14 cellular contexts compared by ENCODE assay signal in genomic region chr1:240199758-240200655, GRCh38.
"Had no signal": no experiment of that assay in that cellular context is flagged by ENCODE, and none has a peak within 500 bp of the region (broad histone marks: within the 10 kb centered on the region; RNA-seq: fewer than 3 reads in every experiment).

No MANE protein-coding gene starts in this region.

- ATAC-seq: T-helper 17 cell, WTC11 had no signal

- DNase-seq: activated CD4-positive, alpha-beta memory T cell treated with anti-CD3 and anti-CD28 coated beads, Interleukin-2, amount 10 ng/mL, durations not matched to agents 7 days and 5 days; activated CD4-positive, alpha-beta T cell treated with anti-CD3 and anti-CD28 coated beads for 4 hours; activated naive CD4-positive, alpha-beta T cell treated with anti-CD3 and anti-CD28 coated beads, Interleukin-2, amount 10 ng/mL, durations not matched to agents 7 days and 5 days; activated T-cell treated with anti-CD3 and anti-CD28 coated beads, Interleukin-2, amount 50 U/mL, for 24 hours; caudate nucleus; hippocampal formation; kidney glomerular epithelial cell; midbrain; stimulated activated CD4-positive, alpha-beta T cell treated with anti-CD3 and anti-CD28 coated beads, Interleukin-12 subunit alpha, Interleukin-12 subunit beta, amount 100 ng/mL, for 4 hours; stimulated activated CD4-positive, alpha-beta T cell treated with anti-CD3 and anti-CD28 coated beads, Interleukin-2, amount 100 ng/mL, for 24 hours; T-helper 17 cell had no signal

- FAIRE-seq: urothelium cell line had no signal

- H3K27me3 Mint-ChIP-seq: activated CD4-positive, alpha-beta memory T cell treated with anti-CD3 and anti-CD28 coated beads, Interleukin-2, amount 10 ng/mL, durations not matched to agents 7 days and 5 days; activated naive CD4-positive, alpha-beta T cell treated with anti-CD3 and anti-CD28 coated beads, Interleukin-2, amount 10 ng/mL, durations not matched to agents 7 days and 5 days had no signal

- H3K4me1 Mint-ChIP-seq: activated CD4-positive, alpha-beta memory T cell treated with anti-CD3 and anti-CD28 coated beads, Interleukin-2, amount 10 ng/mL, durations not matched to agents 7 days and 5 days; activated naive CD4-positive, alpha-beta T cell treated with anti-CD3 and anti-CD28 coated beads, Interleukin-2, amount 10 ng/mL, durations not matched to agents 7 days and 5 days; neural crest cell; T-helper 17 cell; WTC11 had no signal

- H3K27ac Mint-ChIP-seq: activated CD4-positive, alpha-beta memory T cell treated with anti-CD3 and anti-CD28 coated beads, Interleukin-2, amount 10 ng/mL, durations not matched to agents 7 days and 5 days; activated naive CD4-positive, alpha-beta T cell treated with anti-CD3 and anti-CD28 coated beads, Interleukin-2, amount 10 ng/mL, durations not matched to agents 7 days and 5 days; activated T-cell treated with anti-CD3 and anti-CD28 coated beads, Interleukin-2, amount 50 U/mL, for 24 hours; T-helper 17 cell; WTC11 had no signal

- H3K36me3 Mint-ChIP-seq: activated naive CD4-positive, alpha-beta T cell treated with anti-CD3 and anti-CD28 coated beads, Interleukin-2, amount 10 ng/mL, durations not matched to agents 7 days and 5 days had no signal

- H3K4me3 Mint-ChIP-seq: activated CD4-positive, alpha-beta memory T cell treated with anti-CD3 and anti-CD28 coated beads, Interleukin-2, amount 10 ng/mL, durations not matched to agents 7 days and 5 days; activated naive CD4-positive, alpha-beta T cell treated with anti-CD3 and anti-CD28 coated beads, Interleukin-2, amount 10 ng/mL, durations not matched to agents 7 days and 5 days; activated T-cell treated with anti-CD3 and anti-CD28 coated beads, Interleukin-2, amount 50 U/mL, for 24 hours; neural crest cell; T-helper 17 cell; WTC11 had no signal

- H3K9me3 Mint-ChIP-seq: activated naive CD4-positive, alpha-beta T cell treated with anti-CD3 and anti-CD28 coated beads, Interleukin-2, amount 10 ng/mL, durations not matched to agents 7 days and 5 days had no signal
